Comparison of ENCODE assay signal across 8 cellular contexts in genomic region chr1:153612755-153613331, GRCh38. TPM values are rescaled to one million over a fixed set of nuclear protein-coding genes. Genes with fewer than 3 reads are reported as not detected.
A peak's percentile ranks its signal among the peaks of the same experiment; 100 is the strongest.
DNase-seq lines count a peak whose midpoint lies in the region; ATAC-seq and TF ChIP-seq lines count a peak whose summit lies in the region.

Gene S100A16, minus strand, starts transcription at chr1:153613137. Its CDS starts 4,986 bp downstream, at chr1:153608151.

- H3K4me3 ChIP-seq in mammary epithelial cell (replicated peaks in 1 of 3; ENCODE audit: insufficient read depth in 1 of 3, low read depth in 2 of 3, low read length in 3 of 3) (peak within 1 kb of the TSS; percentile 70 to 88 (median 72)), A673 (ENCODE audit: low read depth, low read length, poor library complexity, severe bottlenecking) (no peak within 1 kb of the TSS)

- TF ChIP-seq CTCF in HFFc6 (IDR thresholded peaks at IDR 0.05), result no peak
- TF ChIP-seq CTCF in mammary epithelial cell (conservative IDR thresholded peaks at IDR 0.05 in 1 of 2, IDR thresholded peaks at IDR 0.05 in 1 of 2; ENCODE audit: extremely low read depth in 1 of 2, insufficient read depth in 1 of 2, low read depth in 1 of 2, low read length in 2 of 2), result no peak
- TF ChIP-seq CTCF in A673 (conservative IDR thresholded peaks at IDR 0.05; ENCODE audit: low read depth, low read length), result no peak

- H3K27ac ChIP-seq in mammary epithelial cell (ENCODE audit: insufficient read depth, low read depth, low read length) (peak within 1 kb of the TSS; percentile 93), A673 (ENCODE audit: low read depth, low read length, poor library complexity, severe bottlenecking) (no peak within 1 kb of the TSS)

- H3K36me3 ChIP-seq in mammary epithelial cell (ENCODE audit: insufficient read depth, low read length) (peaks cover 3% of the 10 kb centered on the region), A673 (ENCODE audit: insufficient read depth, low read length, poor library complexity, severe bottlenecking) (no peaks in the 10 kb centered on the region)

- POLR2A ChIA-PET in A673 (lab: Charles Lee; ENCODE audit: low non-redundant PET), result no interaction called here

- no peaks in the 10 kb centered on the region for H3K27me3 ChIP-seq in mammary epithelial cell (ENCODE audit: insufficient read depth, low read length)
- H3K27me3 ChIP-seq in A673 (replicated peaks; ENCODE audit: insufficient read depth, low read depth, low read length, poor library complexity), result no peaks in the 10 kb centered on the region

- in situ Hi-C loops in mammary epithelial cell (cut with MboI; ENCODE audit: low sequenced_read_pairs in 2 of 2), result no loop called here

- no TSS peak for BruUV-seq in mammary epithelial cell (replicated peaks; lab: Mats Ljungman, UMichigan)
- BruUV-seq in A673 (replicated peaks; lab: Mats Ljungman, UMichigan), result no TSS peak

- H3K36me3 Mint-ChIP-seq in HFFc6 (ENCODE audit: low read depth), result peaks cover 23% of the 10 kb centered on the region
- no peaks in the 10 kb centered on the region for H3K36me3 Mint-ChIP-seq in stimulated activated effector memory CD8-positive, alpha-beta T cell treated with anti-CD3 and anti-CD28 coated beads, Interleukin-12 subunit alpha, Interleukin-12 subunit beta, amount 100 ng/mL, for 72 hours

- no CpG with 5 or more reads among the region's 9 CpGs for WGBS in mammary epithelial cell (ENCODE audit: low coverage, missing lambda C conversion rate)

- no peak for ATAC-seq in stimulated activated effector memory CD8-positive, alpha-beta T cell treated with anti-CD3 and anti-CD28 coated beads, Interleukin-12 subunit alpha, Interleukin-12 subunit beta, amount 100 ng/mL, for 72 hours

- DNase-seq in HFFc6 (peak; percentile 62), mammary epithelial cell (peak; percentile 96), islet precursor cell (peak; percentile 83), NCI-H2107 (lab: John Stamatoyannopoulos, UW) (no peak), A673 (ENCODE audit: low spot score) (no peak), T-helper 2 cell (no peak), COLO668 (lab: John Stamatoyannopoulos, UW; ENCODE audit: unreplicated experiment) (no peak)
- no peak for DNase-seq in stimulated activated effector memory CD8-positive, alpha-beta T cell treated with anti-CD3 and anti-CD28 coated beads, Interleukin-12 subunit alpha, Interleukin-12 subunit beta, amount 100 ng/mL, for 72 hours (ENCODE audit: low spot score in 2 of 2)

- H2AFZ ChIP-seq in mammary epithelial cell (ENCODE audit: low read depth, low read length), result no peak within 1 kb of the TSS

- no peaks in the 10 kb centered on the region for H4K20me1 ChIP-seq in mammary epithelial cell (ENCODE audit: insufficient read depth, low read length)

- peaks cover 75% of the 10 kb centered on the region for H3K4me1 Mint-ChIP-seq in HFFc6 (ENCODE audit: low read depth)
- peaks cover 5% of the 10 kb centered on the region for H3K4me1 Mint-ChIP-seq in stimulated activated effector memory CD8-positive, alpha-beta T cell treated with anti-CD3 and anti-CD28 coated beads, Interleukin-12 subunit alpha, Interleukin-12 subunit beta, amount 100 ng/mL, for 72 hours

- peaks cover 4% of the 10 kb centered on the region for H3K27me3 Mint-ChIP-seq in HFFc6 (ENCODE audit: insufficient read depth)

- peaks cover 55% of the 10 kb centered on the region for H3K4me1 ChIP-seq in mammary epithelial cell (ENCODE audit: insufficient read depth, low read length)
- no peaks in the 10 kb centered on the region for H3K4me1 ChIP-seq in A673 (ENCODE audit: insufficient read depth, low read length, poor library complexity, severe bottlenecking)

- H3K79me2 ChIP-seq in mammary epithelial cell (ENCODE audit: insufficient read depth, low read length), result peaks cover 79% of the 10 kb centered on the region

- intact Hi-C loops in mammary epithelial cell (cut with micrococcal nuclease), result loop anchor here (1.0 kb wide), 1 partner anchor 41 kb away; no protein-coding TSS in a partner anchor
- intact Hi-C loops in A673 (cut with micrococcal nuclease; ENCODE audit: unreplicated experiment), result no loop called here

- H3K9me3 ChIP-seq in mammary epithelial cell (replicated peaks; ENCODE audit: insufficient read depth, low read length), result no peaks in the 10 kb centered on the region
- no peaks in the 10 kb centered on the region for H3K9me3 ChIP-seq in A673 (ENCODE audit: low read depth, low read length, poor library complexity, severe bottlenecking)

- H3K27ac Mint-ChIP-seq in HFFc6, result peak within 1 kb of the TSS; percentile 96
- H3K27ac Mint-ChIP-seq in stimulated activated effector memory CD8-positive, alpha-beta T cell treated with anti-CD3 and anti-CD28 coated beads, Interleukin-12 subunit alpha, Interleukin-12 subunit beta, amount 100 ng/mL, for 72 hours, result peak within 1 kb of the TSS; percentile 68

- CTCF ChIA-PET in mammary epithelial cell (lab: Charles Lee; ENCODE audit: low non-redundant PET) (interaction anchor here (1.4 to 1.5 kb wide), 2 partner anchors 15 to 41 kb away, joined by 3 to 14 read pairs; partner anchors contain the start of gene S100A13), A673 (lab: Charles Lee) (no interaction called here)

- H3K4me2 ChIP-seq in mammary epithelial cell (ENCODE audit: insufficient read depth, low read depth, low read length), result peak within 1 kb of the TSS; percentile 80

- H3K9me3 Mint-ChIP-seq in HFFc6, result no peaks in the 10 kb centered on the region
- H3K9me3 Mint-ChIP-seq in stimulated activated effector memory CD8-positive, alpha-beta T cell treated with anti-CD3 and anti-CD28 coated beads, Interleukin-12 subunit alpha, Interleukin-12 subunit beta, amount 100 ng/mL, for 72 hours, result no peaks in the 10 kb centered on the region

- dilution Hi-C loops in mammary epithelial cell (cut with HindIII; ENCODE audit: low sequenced_read_pairs), result no loop called here

- peak within 1 kb of the TSS; percentile 99 for H3K9ac ChIP-seq in mammary epithelial cell (ENCODE audit: insufficient read depth, low read length)

- peak within 1 kb of the TSS; percentile 96 for H3K4me3 Mint-ChIP-seq in HFFc6
- no peak within 1 kb of the TSS for H3K4me3 Mint-ChIP-seq in stimulated activated effector memory CD8-positive, alpha-beta T cell treated with anti-CD3 and anti-CD28 coated beads, Interleukin-12 subunit alpha, Interleukin-12 subunit beta, amount 100 ng/mL, for 72 hours

RNA-seq across cellular contexts. Expression of gene S100A16, which starts in this region (rescaled TPM):
- total RNA-seq in HFFc6 (2021; fragmentation: NEBNext Ultra II Directional; extraction: Animal tissue kit (Norgen Biotek cat#: 25700)), result 100 to 1,000 TPM; 235 to 351 (median 258) TPM
- 100 to 1,000 TPM; 661 to 817 TPM for total RNA-seq in mammary epithelial cell
- 2,471 TPM for polyA plus RNA-seq in mammary epithelial cell
- polyA minus RNA-seq in mammary epithelial cell, result 817 TPM
- 0.43 TPM in 1 of 2 replicates, not detected in the other for total RNA-seq in A673 (2021)

Comparison
In these comparisons a context has a peak if more than half of its experiments do, and no peak if none do; other contexts are left out.
1. RNA of gene S100A16 (total RNA-seq): 661 to 817 TPM in mammary epithelial cell and 235 to 351 TPM in HFFc6; 0.43 TPM in A673; every median in the first group is over 100 times any median in the second.
2. DNase-seq: peak in HFFc6 (single experiment), mammary epithelial cell (single experiment) and islet precursor cell (single experiment); none in stimulated activated effector memory CD8-positive, alpha-beta T cell treated with anti-CD3 and anti-CD28 coated beads, Interleukin-12 subunit alpha, Interleukin-12 subunit beta, amount 100 ng/mL, for 72 hours (0 of 2), NCI-H2107 (single experiment), A673 (single experiment), T-helper 2 cell (0 of 5) and COLO668 (single experiment).